Comparison of ENCODE assay signal across 29 cellular contexts in genomic region chr5:116685931-116686330, GRCh38.
"Had no signal": no experiment of that assay in that cellular context is flagged by ENCODE, and none has a peak within 500 bp of the region (broad histone marks: within the 10 kb centered on the region; RNA-seq: fewer than 3 reads in every experiment).

No MANE protein-coding gene starts in this region.

- H3K4me3 ChIP-seq: left lung, lower lobe of right lung, pancreas, prostate gland, sigmoid colon, spleen, suprapubic skin, thoracic aorta, tibial artery, upper lobe of right lung had no signal

- H3K27ac Mint-ChIP-seq: immature natural killer cell; mesothelial cell of epicardium; naive thymus-derived CD4-positive, alpha-beta T cell; natural killer cell treated with Interleukin-12 subunit alpha and Interleukin-12 subunit beta and Interleukin-15 and Interleukin-18, amount 100 ng/mL, for 72 hours; stimulated activated effector memory CD8-positive, alpha-beta T cell treated with anti-CD3 and anti-CD28 coated beads, Interleukin-12 subunit alpha, Interleukin-12 subunit beta, amount 100 ng/mL, for 72 hours; stimulated activated naive CD8-positive, alpha-beta T cell treated with anti-CD3 and anti-CD28 coated beads, Interleukin-15, Interleukin-2, amounts not matched to agents 100 ng/mL and 50 ng/mL, for 24 hours had no signal

- ATAC-seq: left colon; left lung; lower lobe of right lung; naive thymus-derived CD4-positive, alpha-beta T cell; natural killer cell treated with Interleukin-12 subunit alpha and Interleukin-12 subunit beta and Interleukin-15 and Interleukin-18, amount 100 ng/mL, for 72 hours; pancreas; right cardiac atrium; stimulated activated effector memory CD8-positive, alpha-beta T cell treated with anti-CD3 and anti-CD28 coated beads, Interleukin-12 subunit alpha, Interleukin-12 subunit beta, amount 100 ng/mL, for 72 hours; upper lobe of right lung had no signal

- H3K27ac ChIP-seq: left lung, lower lobe of right lung, pancreas, prostate gland, sigmoid colon, spleen, suprapubic skin, thoracic aorta, tibial artery, upper lobe of right lung had no signal

- DNase-seq: hypothalamus; immature natural killer cell; kidney; left colon; left lung; lower lobe of right lung; mammary epithelial cell; mesenchymal stem cell; naive thymus-derived CD4-positive, alpha-beta T cell; nucleus accumbens; pancreas; posterior cingulate gyrus; retina; right cardiac atrium; sigmoid colon; small intestine; spleen; stimulated activated CD4-positive, alpha-beta T cell treated with anti-CD3 and anti-CD28 coated beads, Interleukin-4, amount 100 ng/mL, for 24 hours; stimulated activated naive CD4-positive, alpha-beta T cell; tibial artery; trophoblast cell; upper lobe of right lung had no signal

- H3K27me3 Mint-ChIP-seq: natural killer cell treated with Interleukin-12 subunit alpha and Interleukin-12 subunit beta and Interleukin-15 and Interleukin-18, amount 100 ng/mL, for 72 hours had no signal

- H3K4me3 Mint-ChIP-seq: mesothelial cell of epicardium; naive thymus-derived CD4-positive, alpha-beta T cell; natural killer cell treated with Interleukin-12 subunit alpha and Interleukin-12 subunit beta and Interleukin-15 and Interleukin-18, amount 100 ng/mL, for 72 hours; stimulated activated effector memory CD8-positive, alpha-beta T cell treated with anti-CD3 and anti-CD28 coated beads, Interleukin-12 subunit alpha, Interleukin-12 subunit beta, amount 100 ng/mL, for 72 hours; stimulated activated naive CD8-positive, alpha-beta T cell treated with anti-CD3 and anti-CD28 coated beads, Interleukin-15, Interleukin-2, amounts not matched to agents 100 ng/mL and 50 ng/mL, for 24 hours had no signal

- H3K4me1 Mint-ChIP-seq: immature natural killer cell; mesothelial cell of epicardium; naive thymus-derived CD4-positive, alpha-beta T cell; stimulated activated effector memory CD8-positive, alpha-beta T cell treated with anti-CD3 and anti-CD28 coated beads, Interleukin-12 subunit alpha, Interleukin-12 subunit beta, amount 100 ng/mL, for 72 hours had no signal

- H3K9me3 Mint-ChIP-seq: mesothelial cell of epicardium; stimulated activated naive CD8-positive, alpha-beta T cell treated with anti-CD3 and anti-CD28 coated beads, Interleukin-15, Interleukin-2, amounts not matched to agents 100 ng/mL and 50 ng/mL, for 24 hours had no signal

- H3K27me3 ChIP-seq: left lung, pancreas, sigmoid colon, spleen, suprapubic skin, tibial artery, upper lobe of right lung had no signal

- H3K36me3 Mint-ChIP-seq: immature natural killer cell; mesothelial cell of epicardium; naive thymus-derived CD4-positive, alpha-beta T cell; natural killer cell treated with Interleukin-12 subunit alpha and Interleukin-12 subunit beta and Interleukin-15 and Interleukin-18, amount 100 ng/mL, for 72 hours; stimulated activated effector memory CD8-positive, alpha-beta T cell treated with anti-CD3 and anti-CD28 coated beads, Interleukin-12 subunit alpha, Interleukin-12 subunit beta, amount 100 ng/mL, for 72 hours had no signal

- H3K36me3 ChIP-seq: left lung, lower lobe of right lung, pancreas, prostate gland, sigmoid colon, spleen, suprapubic skin, thoracic aorta, tibial artery, upper lobe of right lung had no signal

- H3K9me3 ChIP-seq: left lung, lower lobe of right lung, pancreas, prostate gland, sigmoid colon, spleen, suprapubic skin, thoracic aorta, tibial artery, upper lobe of right lung had no signal

- H3K4me1 ChIP-seq: left lung, lower lobe of right lung, pancreas, prostate gland, suprapubic skin, upper lobe of right lung had no signal
